ENCODE assay signal across 1 cellular context in the genomic region with DNA sequence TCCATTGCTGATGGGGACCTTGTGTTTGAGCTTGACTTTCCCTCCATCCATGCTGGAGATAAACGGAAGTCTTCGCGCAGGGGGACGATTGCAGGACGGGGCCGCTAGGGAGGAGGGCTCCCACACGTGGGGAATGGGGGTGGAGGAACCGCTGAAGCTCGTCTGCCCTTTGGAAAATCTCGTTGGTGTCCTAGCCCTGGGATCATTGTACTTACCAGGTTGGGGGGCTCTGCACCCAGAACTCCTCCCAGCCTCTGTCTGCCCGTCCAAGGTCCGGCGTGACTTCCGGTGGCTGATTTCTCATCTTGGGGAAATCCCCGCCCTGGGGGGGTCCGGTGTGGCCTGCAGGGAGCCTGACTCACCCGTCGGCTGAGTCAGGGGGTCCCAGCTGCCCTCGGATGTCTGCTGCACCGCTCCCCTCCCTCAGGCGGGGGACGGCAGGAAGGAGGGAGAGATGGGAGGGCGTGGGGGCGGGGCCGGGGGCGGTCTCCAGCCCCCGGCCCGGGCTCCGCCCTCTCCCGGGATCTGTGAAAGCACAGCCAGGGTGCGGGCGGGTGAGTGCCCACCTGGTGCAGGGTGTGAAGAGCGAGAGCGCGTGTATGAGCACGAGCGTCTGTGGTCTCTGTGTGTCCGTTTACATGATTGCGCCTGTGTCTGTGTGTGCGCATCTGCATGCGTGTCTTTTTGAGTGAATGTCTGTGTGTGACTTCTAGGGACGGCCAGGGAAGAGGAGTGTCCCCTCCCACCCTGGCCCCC.
TF ChIP-seq lines count a peak whose summit lies in the region.

No MANE protein-coding gene starts in this region.

TF ChIP-seq in HepG2, 621 proteins besides CTCF, POLR2A, EP300 and RAD21 (continued from another document and continues in another):
- no peak for TF ChIP-seq ZBTB3 (CRISPR knock-in tag; IDR thresholded peaks at IDR 0.05; ENCODE audit: borderline replicate concordance, low read depth)
- TF ChIP-seq, protein P1, sequence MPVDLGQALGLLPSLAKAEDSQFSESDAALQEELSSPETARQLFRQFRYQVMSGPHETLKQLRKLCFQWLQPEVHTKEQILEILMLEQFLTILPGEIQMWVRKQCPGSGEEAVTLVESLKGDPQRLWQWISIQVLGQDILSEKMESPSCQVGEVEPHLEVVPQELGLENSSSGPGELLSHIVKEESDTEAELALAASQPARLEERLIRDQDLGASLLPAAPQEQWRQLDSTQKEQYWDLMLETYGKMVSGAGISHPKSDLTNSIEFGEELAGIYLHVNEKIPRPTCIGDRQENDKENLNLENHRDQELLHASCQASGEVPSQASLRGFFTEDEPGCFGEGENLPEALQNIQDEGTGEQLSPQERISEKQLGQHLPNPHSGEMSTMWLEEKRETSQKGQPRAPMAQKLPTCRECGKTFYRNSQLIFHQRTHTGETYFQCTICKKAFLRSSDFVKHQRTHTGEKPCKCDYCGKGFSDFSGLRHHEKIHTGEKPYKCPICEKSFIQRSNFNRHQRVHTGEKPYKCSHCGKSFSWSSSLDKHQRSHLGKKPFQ (CRISPR knock-in tag; IDR thresholded peaks at IDR 0.05; ENCODE audit: insufficient replicate concordance), result no peak
- no peak for TF ChIP-seq TBL1XR1 (IDR thresholded peaks at IDR 0.05; ENCODE audit: borderline replicate concordance, low read length, partially characterized antibody)
- no peak for TF ChIP-seq ZNF577 (CRISPR knock-in tag; IDR thresholded peaks at IDR 0.05; ENCODE audit: borderline replicate concordance, low read depth)
- no peak for TF ChIP-seq MTF1 (CRISPR knock-in tag; IDR thresholded peaks at IDR 0.05)
- no peak for TF ChIP-seq ISX (CRISPR knock-in tag; conservative IDR thresholded peaks at IDR 0.05)
- no peak for TF ChIP-seq CENPX (CRISPR knock-in tag; IDR thresholded peaks at IDR 0.05)
- TF ChIP-seq, protein P2, sequence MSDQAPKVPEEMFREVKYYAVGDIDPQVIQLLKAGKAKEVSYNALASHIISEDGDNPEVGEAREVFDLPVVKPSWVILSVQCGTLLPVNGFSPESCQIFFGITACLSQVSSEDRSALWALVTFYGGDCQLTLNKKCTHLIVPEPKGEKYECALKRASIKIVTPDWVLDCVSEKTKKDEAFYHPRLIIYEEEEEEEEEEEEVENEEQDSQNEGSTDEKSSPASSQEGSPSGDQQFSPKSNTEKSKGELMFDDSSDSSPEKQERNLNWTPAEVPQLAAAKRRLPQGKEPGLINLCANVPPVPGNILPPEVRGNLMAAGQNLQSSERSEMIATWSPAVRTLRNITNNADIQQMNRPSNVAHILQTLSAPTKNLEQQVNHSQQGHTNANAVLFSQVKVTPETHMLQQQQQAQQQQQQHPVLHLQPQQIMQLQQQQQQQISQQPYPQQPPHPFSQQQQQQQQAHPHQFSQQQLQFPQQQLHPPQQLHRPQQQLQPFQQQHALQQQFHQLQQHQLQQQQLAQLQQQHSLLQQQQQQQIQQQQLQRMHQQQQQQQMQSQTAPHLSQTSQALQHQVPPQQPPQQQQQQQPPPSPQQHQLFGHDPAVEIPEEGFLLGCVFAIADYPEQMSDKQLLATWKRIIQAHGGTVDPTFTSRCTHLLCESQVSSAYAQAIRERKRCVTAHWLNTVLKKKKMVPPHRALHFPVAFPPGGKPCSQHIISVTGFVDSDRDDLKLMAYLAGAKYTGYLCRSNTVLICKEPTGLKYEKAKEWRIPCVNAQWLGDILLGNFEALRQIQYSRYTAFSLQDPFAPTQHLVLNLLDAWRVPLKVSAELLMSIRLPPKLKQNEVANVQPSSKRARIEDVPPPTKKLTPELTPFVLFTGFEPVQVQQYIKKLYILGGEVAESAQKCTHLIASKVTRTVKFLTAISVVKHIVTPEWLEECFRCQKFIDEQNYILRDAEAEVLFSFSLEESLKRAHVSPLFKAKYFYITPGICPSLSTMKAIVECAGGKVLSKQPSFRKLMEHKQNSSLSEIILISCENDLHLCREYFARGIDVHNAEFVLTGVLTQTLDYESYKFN (CRISPR knock-in tag; conservative IDR thresholded peaks at IDR 0.05), result peak; percentile 56
- TF ChIP-seq, protein P3, sequence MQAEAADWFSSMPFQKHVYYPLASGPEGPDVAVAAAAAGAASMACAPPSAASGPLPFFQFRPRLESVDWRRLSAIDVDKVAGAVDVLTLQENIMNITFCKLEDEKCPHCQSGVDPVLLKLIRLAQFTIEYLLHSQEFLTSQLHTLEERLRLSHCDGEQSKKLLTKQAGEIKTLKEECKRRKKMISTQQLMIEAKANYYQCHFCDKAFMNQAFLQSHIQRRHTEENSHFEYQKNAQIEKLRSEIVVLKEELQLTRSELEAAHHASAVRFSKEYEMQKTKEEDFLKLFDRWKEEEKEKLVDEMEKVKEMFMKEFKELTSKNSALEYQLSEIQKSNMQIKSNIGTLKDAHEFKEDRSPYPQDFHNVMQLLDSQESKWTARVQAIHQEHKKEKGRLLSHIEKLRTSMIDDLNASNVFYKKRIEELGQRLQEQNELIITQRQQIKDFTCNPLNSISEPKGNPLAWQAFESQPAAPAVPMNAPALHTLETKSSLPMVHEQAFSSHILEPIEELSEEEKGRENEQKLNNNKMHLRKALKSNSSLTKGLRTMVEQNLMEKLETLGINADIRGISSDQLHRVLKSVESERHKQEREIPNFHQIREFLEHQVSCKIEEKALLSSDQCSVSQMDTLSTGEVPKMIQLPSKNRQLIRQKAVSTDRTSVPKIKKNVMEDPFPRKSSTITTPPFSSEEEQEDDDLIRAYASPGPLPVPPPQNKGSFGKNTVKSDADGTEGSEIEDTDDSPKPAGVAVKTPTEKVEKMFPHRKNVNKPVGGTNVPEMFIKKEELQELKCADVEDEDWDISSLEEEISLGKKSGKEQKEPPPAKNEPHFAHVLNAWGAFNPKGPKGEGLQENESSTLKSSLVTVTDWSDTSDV (CRISPR knock-in tag; IDR thresholded peaks at IDR 0.05), result no peak
- TF ChIP-seq MZF1 (CRISPR knock-in tag; IDR thresholded peaks at IDR 0.05; ENCODE audit: borderline replicate concordance), result 0 out of 2 replicates have a peak, but pooled peaks have one; percentile 27
- TF ChIP-seq, protein P4, sequence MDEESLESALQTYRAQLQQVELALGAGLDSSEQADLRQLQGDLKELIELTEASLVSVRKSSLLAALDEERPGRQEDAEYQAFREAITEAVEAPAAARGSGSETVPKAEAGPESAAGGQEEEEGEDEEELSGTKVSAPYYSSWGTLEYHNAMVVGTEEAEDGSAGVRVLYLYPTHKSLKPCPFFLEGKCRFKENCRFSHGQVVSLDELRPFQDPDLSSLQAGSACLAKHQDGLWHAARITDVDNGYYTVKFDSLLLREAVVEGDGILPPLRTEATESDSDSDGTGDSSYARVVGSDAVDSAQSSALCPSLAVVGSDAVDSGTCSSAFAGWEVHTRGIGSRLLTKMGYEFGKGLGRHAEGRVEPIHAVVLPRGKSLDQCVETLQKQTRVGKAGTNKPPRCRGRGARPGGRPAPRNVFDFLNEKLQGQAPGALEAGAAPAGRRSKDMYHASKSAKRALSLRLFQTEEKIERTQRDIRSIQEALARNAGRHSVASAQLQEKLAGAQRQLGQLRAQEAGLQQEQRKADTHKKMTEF (CRISPR knock-in tag; IDR thresholded peaks at IDR 0.05), result no peak
- no peak for TF ChIP-seq ZNF296 (CRISPR knock-in tag; conservative IDR thresholded peaks at IDR 0.05)
- 0 out of 2 replicates have a peak, but pooled peaks have one; percentile 34 for TF ChIP-seq BATF2 (CRISPR knock-in tag; IDR thresholded peaks at IDR 0.05)
- TF ChIP-seq SRSF4 (IDR thresholded peaks at IDR 0.05; ENCODE audit: low read depth, low read length, poor library complexity, severe bottlenecking), result no peak
- TF ChIP-seq ZNF709 (CRISPR knock-in tag; IDR thresholded peaks at IDR 0.05), result no peak
- TF ChIP-seq ZNF569 (CRISPR knock-in tag; IDR thresholded peaks at IDR 0.05; ENCODE audit: borderline replicate concordance), result no peak
- TF ChIP-seq IRX3 (CRISPR knock-in tag; IDR thresholded peaks at IDR 0.05; ENCODE audit: borderline replicate concordance, low read depth), result no peak
- TF ChIP-seq, protein P5, sequence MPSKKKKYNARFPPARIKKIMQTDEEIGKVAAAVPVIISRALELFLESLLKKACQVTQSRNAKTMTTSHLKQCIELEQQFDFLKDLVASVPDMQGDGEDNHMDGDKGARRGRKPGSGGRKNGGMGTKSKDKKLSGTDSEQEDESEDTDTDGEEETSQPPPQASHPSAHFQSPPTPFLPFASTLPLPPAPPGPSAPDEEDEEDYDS (CRISPR knock-in tag; IDR thresholded peaks at IDR 0.05), result no peak
- TF ChIP-seq ZFP1 (CRISPR knock-in tag; IDR thresholded peaks at IDR 0.05), result no peak
- TF ChIP-seq ZNF570 (CRISPR knock-in tag; IDR thresholded peaks at IDR 0.05; ENCODE audit: borderline replicate concordance), result no peak
- TF ChIP-seq ZSCAN21 (CRISPR knock-in tag; IDR thresholded peaks at IDR 0.05; ENCODE audit: borderline replicate concordance), result no peak
- peak; percentile 50; the same call in 1 of the 2 replicates for TF ChIP-seq KDM2A (CRISPR knock-in tag; IDR thresholded peaks at IDR 0.05; ENCODE audit: borderline replicate concordance, low read depth)
- TF ChIP-seq BCLAF1 (IDR thresholded peaks at IDR 0.05), result no peak
- TF ChIP-seq PHF8 (CRISPR knock-in tag; IDR thresholded peaks at IDR 0.05), result peak; percentile 62; the same call in 1 of the 2 replicates
- TF ChIP-seq ARNT (IDR thresholded peaks at IDR 0.05), result no peak
- TF ChIP-seq PAX8 (CRISPR knock-in tag; IDR thresholded peaks at IDR 0.05; ENCODE audit: borderline replicate concordance), result no peak
- TF ChIP-seq SNAPC2 (CRISPR knock-in tag; IDR thresholded peaks at IDR 0.05), result no peak
- TF ChIP-seq ZFP62 (CRISPR knock-in tag; IDR thresholded peaks at IDR 0.05), result no peak
- no peak for TF ChIP-seq PRMT3 (CRISPR knock-in tag; IDR thresholded peaks at IDR 0.05; ENCODE audit: borderline replicate concordance, low read depth)
- no peak; the same call in 2 of the 3 replicates for TF ChIP-seq MXI1 (IDR thresholded peaks at IDR 0.05; ENCODE audit: borderline replicate concordance, low read depth, low read length)
- TF ChIP-seq SNRNP70 (IDR thresholded peaks at IDR 0.05; ENCODE audit: low read depth, low read length), result no peak
- no peak for TF ChIP-seq ZNF232 (CRISPR knock-in tag; IDR thresholded peaks at IDR 0.05; ENCODE audit: borderline replicate concordance)
- no peak for TF ChIP-seq GLI4 (CRISPR knock-in tag; IDR thresholded peaks at IDR 0.05; ENCODE audit: borderline replicate concordance)
- 0 out of 2 replicates have a peak, but pooled peaks have one; percentile 11 for TF ChIP-seq HNRNPL (IDR thresholded peaks at IDR 0.05; ENCODE audit: low read depth, low read length)
- TF ChIP-seq RFX5 (IDR thresholded peaks at IDR 0.05; ENCODE audit: low read depth, low read length), result no peak
- no peak for TF ChIP-seq FOXK2 (IDR thresholded peaks at IDR 0.05)
- peak; percentile 11; the same call in 1 of the 2 replicates for TF ChIP-seq SOX5 (CRISPR knock-in tag; IDR thresholded peaks at IDR 0.05; ENCODE audit: borderline replicate concordance)
- TF ChIP-seq SALL2 (CRISPR knock-in tag; IDR thresholded peaks at IDR 0.05), result no peak
- TF ChIP-seq PHF21A (CRISPR knock-in tag; IDR thresholded peaks at IDR 0.05), result no peak
- TF ChIP-seq, protein P6, sequence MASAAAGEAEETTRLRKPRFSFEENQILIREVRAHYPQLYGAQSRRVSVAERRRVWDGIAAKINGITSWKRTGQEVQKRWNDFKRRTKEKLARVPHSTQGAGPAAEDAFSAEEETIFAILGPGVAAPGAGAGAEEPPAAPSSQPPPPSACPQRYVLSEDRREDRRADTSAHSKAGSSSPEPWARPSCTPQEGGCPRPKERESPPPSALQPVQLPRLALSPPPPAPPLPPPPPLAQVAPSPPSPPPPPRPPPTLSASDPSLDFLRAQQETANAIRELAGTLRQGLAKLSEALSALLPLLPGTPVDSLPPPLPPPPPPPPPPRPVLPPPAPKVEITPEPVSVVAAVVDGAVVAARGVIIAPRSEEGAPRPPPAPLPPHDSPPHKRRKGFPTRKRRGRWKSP (CRISPR knock-in tag; IDR thresholded peaks at IDR 0.05), result no peak
- TF ChIP-seq NPAS2 (CRISPR knock-in tag; IDR thresholded peaks at IDR 0.05; ENCODE audit: borderline replicate concordance), result no peak
- no peak for TF ChIP-seq BRF2 (CRISPR knock-in tag; IDR thresholded peaks at IDR 0.05)
- TF ChIP-seq MEF2D (CRISPR knock-in tag; IDR thresholded peaks at IDR 0.05), result 0 out of 2 replicates have a peak, but pooled peaks have one; percentile 54
- TF ChIP-seq RBM22 (optimal IDR thresholded peaks at IDR 0.05; ENCODE audit: low read length), result no peak
- 0 out of 2 replicates have a peak, but pooled peaks have one; percentile 36 for TF ChIP-seq PHF20 (CRISPR knock-in tag; IDR thresholded peaks at IDR 0.05)
- TF ChIP-seq POGZ (CRISPR knock-in tag; IDR thresholded peaks at IDR 0.05), result peak; percentile 9; the same call in 1 of the 2 replicates
- TF ChIP-seq ZSCAN12 (CRISPR knock-in tag; IDR thresholded peaks at IDR 0.05), result no peak
